Comparison of ENCODE assay signal across 2 cellular contexts in the genomic region with DNA sequence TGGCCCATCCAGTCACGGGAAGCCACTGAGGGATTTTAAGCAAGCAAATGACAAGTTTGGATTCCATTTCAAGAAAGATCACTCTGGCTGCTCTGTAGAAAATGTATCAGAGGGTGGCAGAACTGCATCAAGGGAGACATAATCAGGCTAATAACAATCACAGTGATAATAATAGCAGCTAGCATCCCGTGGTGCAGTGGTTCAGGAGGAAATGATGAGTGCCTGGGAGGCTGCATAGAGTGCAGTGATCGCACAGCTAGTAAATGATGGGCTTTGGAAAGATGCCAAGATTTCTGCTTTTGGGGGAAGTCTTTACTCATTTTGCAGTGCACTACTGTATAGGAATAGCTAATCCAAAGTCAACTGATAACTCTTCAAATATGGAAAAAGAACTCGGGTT.
TF ChIP-seq lines count a peak whose summit lies in the region.

No MANE protein-coding gene starts in this region.

TF ChIP-seq in HepG2, 621 proteins besides CTCF, POLR2A, EP300 and RAD21:
- no peak for TF ChIP-seq ZNF772 (CRISPR knock-in tag; IDR thresholded peaks at IDR 0.05)
- TF ChIP-seq, protein P1, sequence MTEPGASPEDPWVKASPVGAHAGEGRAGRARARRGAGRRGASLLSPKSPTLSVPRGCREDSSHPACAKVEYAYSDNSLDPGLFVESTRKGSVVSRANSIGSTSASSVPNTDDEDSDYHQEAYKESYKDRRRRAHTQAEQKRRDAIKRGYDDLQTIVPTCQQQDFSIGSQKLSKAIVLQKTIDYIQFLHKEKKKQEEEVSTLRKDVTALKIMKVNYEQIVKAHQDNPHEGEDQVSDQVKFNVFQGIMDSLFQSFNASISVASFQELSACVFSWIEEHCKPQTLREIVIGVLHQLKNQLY (CRISPR knock-in tag; IDR thresholded peaks at IDR 0.05), result no peak
- TF ChIP-seq YY1 (IDR thresholded peaks at IDR 0.05; ENCODE audit: insufficient read depth, insufficient replicate concordance, low read depth, low read length), result no peak
- TF ChIP-seq, protein P2, sequence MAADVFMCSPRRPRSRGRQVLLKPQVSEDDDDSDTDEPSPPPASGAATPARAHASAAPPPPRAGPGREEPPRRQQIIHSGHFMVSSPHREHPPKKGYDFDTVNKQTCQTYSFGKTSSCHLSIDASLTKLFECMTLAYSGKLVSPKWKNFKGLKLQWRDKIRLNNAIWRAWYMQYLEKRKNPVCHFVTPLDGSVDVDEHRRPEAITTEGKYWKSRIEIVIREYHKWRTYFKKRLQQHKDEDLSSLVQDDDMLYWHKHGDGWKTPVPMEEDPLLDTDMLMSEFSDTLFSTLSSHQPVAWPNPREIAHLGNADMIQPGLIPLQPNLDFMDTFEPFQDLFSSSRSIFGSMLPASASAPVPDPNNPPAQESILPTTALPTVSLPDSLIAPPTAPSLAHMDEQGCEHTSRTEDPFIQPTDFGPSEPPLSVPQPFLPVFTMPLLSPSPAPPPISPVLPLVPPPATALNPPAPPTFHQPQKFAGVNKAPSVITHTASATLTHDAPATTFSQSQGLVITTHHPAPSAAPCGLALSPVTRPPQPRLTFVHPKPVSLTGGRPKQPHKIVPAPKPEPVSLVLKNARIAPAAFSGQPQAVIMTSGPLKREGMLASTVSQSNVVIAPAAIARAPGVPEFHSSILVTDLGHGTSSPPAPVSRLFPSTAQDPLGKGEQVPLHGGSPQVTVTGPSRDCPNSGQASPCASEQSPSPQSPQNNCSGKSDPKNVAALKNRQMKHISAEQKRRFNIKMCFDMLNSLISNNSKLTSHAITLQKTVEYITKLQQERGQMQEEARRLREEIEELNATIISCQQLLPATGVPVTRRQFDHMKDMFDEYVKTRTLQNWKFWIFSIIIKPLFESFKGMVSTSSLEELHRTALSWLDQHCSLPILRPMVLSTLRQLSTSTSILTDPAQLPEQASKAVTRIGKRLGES (CRISPR knock-in tag; IDR thresholded peaks at IDR 0.05; ENCODE audit: borderline replicate concordance), result no peak
- TF ChIP-seq, protein P3, sequence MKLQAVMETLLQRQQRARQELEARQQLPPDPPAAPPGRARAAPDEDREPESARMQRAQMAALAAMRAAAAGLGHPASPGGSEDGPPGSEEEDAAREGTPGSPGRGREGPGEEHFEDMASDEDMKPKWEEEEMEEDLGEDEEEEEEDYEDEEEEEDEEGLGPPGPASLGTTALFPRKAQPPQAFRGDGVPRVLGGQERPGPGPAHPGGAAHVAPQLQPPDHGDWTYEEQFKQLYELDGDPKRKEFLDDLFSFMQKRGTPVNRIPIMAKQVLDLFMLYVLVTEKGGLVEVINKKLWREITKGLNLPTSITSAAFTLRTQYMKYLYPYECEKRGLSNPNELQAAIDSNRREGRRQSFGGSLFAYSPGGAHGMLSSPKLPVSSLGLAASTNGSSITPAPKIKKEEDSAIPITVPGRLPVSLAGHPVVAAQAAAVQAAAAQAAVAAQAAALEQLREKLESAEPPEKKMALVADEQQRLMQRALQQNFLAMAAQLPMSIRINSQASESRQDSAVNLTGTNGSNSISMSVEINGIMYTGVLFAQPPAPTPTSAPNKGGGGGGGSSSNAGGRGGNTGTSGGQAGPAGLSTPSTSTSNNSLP (IDR thresholded peaks at IDR 0.05; ENCODE audit: low read depth, low read length), result no peak
- no peak for TF ChIP-seq ZNF329 (CRISPR knock-in tag; IDR thresholded peaks at IDR 0.05; ENCODE audit: low read depth)
- no peak for TF ChIP-seq SCMH1 (CRISPR knock-in tag; IDR thresholded peaks at IDR 0.05; ENCODE audit: borderline replicate concordance)
- TF ChIP-seq, protein P4, sequence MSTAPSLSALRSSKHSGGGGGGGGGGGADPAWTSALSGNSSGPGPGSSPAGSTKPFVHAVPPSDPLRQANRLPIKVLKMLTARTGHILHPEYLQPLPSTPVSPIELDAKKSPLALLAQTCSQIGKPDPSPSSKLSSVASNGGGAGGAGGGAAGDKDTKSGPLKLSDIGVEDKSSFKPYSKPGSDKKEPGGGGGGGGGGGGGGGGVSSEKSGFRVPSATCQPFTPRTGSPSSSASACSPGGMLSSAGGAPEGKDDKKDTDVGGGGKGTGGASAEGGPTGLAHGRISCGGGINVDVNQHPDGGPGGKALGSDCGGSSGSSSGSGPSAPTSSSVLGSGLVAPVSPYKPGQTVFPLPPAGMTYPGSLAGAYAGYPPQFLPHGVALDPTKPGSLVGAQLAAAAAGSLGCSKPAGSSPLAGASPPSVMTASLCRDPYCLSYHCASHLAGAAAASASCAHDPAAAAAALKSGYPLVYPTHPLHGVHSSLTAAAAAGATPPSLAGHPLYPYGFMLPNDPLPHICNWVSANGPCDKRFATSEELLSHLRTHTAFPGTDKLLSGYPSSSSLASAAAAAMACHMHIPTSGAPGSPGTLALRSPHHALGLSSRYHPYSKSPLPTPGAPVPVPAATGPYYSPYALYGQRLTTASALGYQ (CRISPR knock-in tag; IDR thresholded peaks at IDR 0.05), result no peak
- TF ChIP-seq JDP2 (CRISPR knock-in tag; IDR thresholded peaks at IDR 0.05; ENCODE audit: borderline replicate concordance), result no peak
- TF ChIP-seq, protein P5, sequence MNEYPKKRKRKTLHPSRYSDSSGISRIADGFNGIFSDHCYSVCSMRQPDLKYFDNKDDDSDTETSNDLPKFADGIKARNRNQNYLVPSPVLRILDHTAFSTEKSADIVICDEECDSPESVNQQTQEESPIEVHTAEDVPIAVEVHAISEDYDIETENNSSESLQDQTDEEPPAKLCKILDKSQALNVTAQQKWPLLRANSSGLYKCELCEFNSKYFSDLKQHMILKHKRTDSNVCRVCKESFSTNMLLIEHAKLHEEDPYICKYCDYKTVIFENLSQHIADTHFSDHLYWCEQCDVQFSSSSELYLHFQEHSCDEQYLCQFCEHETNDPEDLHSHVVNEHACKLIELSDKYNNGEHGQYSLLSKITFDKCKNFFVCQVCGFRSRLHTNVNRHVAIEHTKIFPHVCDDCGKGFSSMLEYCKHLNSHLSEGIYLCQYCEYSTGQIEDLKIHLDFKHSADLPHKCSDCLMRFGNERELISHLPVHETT (CRISPR knock-in tag; conservative IDR thresholded peaks at IDR 0.05), result no peak
- no peak for TF ChIP-seq SALL1 (CRISPR knock-in tag; IDR thresholded peaks at IDR 0.05)
TF ChIP-seq in HepG2: peak in this region for 0.

TF ChIP-seq in endothelial cell of umbilical vein, 7 proteins besides CTCF, POLR2A, EP300 and RAD21:
- peak; percentile 18 for TF ChIP-seq FOS (IDR thresholded peaks at IDR 0.05; ENCODE audit: borderline replicate concordance, insufficient read depth, low read length)
- TF ChIP-seq, protein P6, sequence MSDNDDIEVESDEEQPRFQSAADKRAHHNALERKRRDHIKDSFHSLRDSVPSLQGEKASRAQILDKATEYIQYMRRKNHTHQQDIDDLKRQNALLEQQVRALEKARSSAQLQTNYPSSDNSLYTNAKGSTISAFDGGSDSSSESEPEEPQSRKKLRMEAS (IDR thresholded peaks at IDR 0.05; ENCODE audit: insufficient read depth, insufficient read length), result no peak
